19 cellular contexts compared by ENCODE assay signal in the genomic region with DNA sequence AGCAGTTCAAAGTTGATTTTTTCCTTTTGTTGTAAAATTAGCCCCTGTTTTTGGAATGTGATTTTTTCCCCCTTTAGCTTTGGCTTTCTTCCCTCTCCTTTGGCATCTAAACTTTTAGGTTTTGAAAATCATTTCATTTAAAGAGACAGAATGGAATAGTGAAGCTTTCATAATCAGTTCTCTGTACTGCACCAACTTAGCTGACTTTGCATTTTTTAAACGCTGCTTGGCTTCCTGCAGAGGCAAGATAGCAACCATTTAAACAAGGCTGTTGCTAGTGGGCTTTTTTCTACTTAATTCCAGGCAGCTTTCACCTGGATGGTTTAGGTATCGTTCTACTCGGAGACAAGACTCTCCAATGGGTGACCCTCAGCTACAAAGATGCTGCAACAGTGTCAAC.
"Had no signal": no experiment of that assay in that cellular context is flagged by ENCODE, and none has a peak within 500 bp of the region (broad histone marks: within the 10 kb centered on the region; RNA-seq: fewer than 3 reads in every experiment).

No MANE protein-coding gene starts in this region.

- H3K27me3 ChIP-seq: testis, upper lobe of right lung had no signal

- H3K36me3 ChIP-seq: lower lobe of right lung, upper lobe of right lung had no signal

- ATAC-seq: activated CD4-positive, alpha-beta T cell treated with anti-CD3 and anti-CD28 coated beads for 36 hours; activated CD8-positive, alpha-beta T cell treated with anti-CD3 and anti-CD28 coated beads for 36 hours; esophagus mucosa; lower lobe of right lung; stimulated activated naive CD8-positive, alpha-beta T cell treated with anti-CD3 and anti-CD28 coated beads, Interleukin-15, amount 100 ng/mL, for 72 hours; upper lobe of right lung had no signal

- H3K4me3 ChIP-seq: lower lobe of right lung, testis, upper lobe of right lung had no signal

- DNase-seq: activated CD4-positive, alpha-beta T cell treated with anti-CD3 and anti-CD28 coated beads for 36 hours; activated CD8-positive, alpha-beta memory T cell treated with anti-CD3 and anti-CD28 coated beads, Interleukin-2, amount 50 U/mL, for 48 hours; activated CD8-positive, alpha-beta T cell treated with anti-CD3 and anti-CD28 coated beads for 36 hours; activated naive CD8-positive, alpha-beta T cell treated with anti-CD3 and anti-CD28 coated beads, Interleukin-2, amount 10 ng/mL, durations not matched to agents 7 days and 5 days; aorta; hypothalamus; lower lobe of right lung; midbrain; naive B cell; nucleus accumbens; stimulated activated CD4-positive, alpha-beta T cell treated with anti-CD3 and anti-CD28 coated beads, Interleukin-4, amount 100 ng/mL, for 4 hours; stimulated activated naive CD8-positive, alpha-beta T cell treated with anti-CD3 and anti-CD28 coated beads, Interleukin-15, amount 100 ng/mL, for 72 hours; T1000; testis; upper lobe of right lung had no signal

- FAIRE-seq: bronchial epithelial cell, endometrium had no signal

- H3K27ac ChIP-seq: lower lobe of right lung, testis, upper lobe of right lung, VCaP had no signal

- H3K9me3 ChIP-seq: lower lobe of right lung, testis, upper lobe of right lung had no signal

- H3K4me1 ChIP-seq: lower lobe of right lung, upper lobe of right lung had no signal
